ENCODE assay signal across 8 cellular contexts in genomic region chr22:23837911-23838685, GRCh38. TPM values are rescaled to one million over a fixed set of nuclear protein-coding genes. Genes with fewer than 3 reads are reported as not detected.
DNase-seq lines count a peak whose midpoint lies in the region; ATAC-seq, FAIRE-seq and TF ChIP-seq lines count a peak whose summit lies in the region.

No MANE protein-coding gene starts in this region.

- H3K27me3 Mint-ChIP-seq in stimulated activated naive CD8-positive, alpha-beta T cell treated with anti-CD3 and anti-CD28 coated beads, Interleukin-15, Interleukin-2, amounts not matched to agents 100 ng/mL and 50 ng/mL, for 24 hours, result peaks cover 3% of the 10 kb centered on the region

- H3K4me3 ChIP-seq in Peyer's patch, result peak overlapping the region; percentile 43 to 65 (median 55)
- peak overlapping the region; percentile 58 for H3K4me3 ChIP-seq in left ventricle myocardium inferior

- H3K9me3 ChIP-seq in Peyer's patch (no peaks in the 10 kb centered on the region), left ventricle myocardium inferior (replicated peaks) (no peaks in the 10 kb centered on the region)

- H3K36me3 ChIP-seq in Peyer's patch, result peaks cover 0 to 21% (median 0%) of the 10 kb centered on the region in 3 donors
- peaks cover 27% of the 10 kb centered on the region for H3K36me3 ChIP-seq in left ventricle myocardium inferior

- peak overlapping the region; percentile 87 for H3K27ac Mint-ChIP-seq in stimulated activated naive CD8-positive, alpha-beta T cell treated with anti-CD3 and anti-CD28 coated beads, Interleukin-15, Interleukin-2, amounts not matched to agents 100 ng/mL and 50 ng/mL, for 24 hours

- H3K4me1 ChIP-seq in Peyer's patch (peaks cover 0 to 21% (median 12%) of the 10 kb centered on the region in 4 donors), left ventricle myocardium inferior (peaks cover 71% of the 10 kb centered on the region)

- peaks cover 8% of the 10 kb centered on the region for H3K36me3 Mint-ChIP-seq in stimulated activated naive CD8-positive, alpha-beta T cell treated with anti-CD3 and anti-CD28 coated beads, Interleukin-15, Interleukin-2, amounts not matched to agents 100 ng/mL and 50 ng/mL, for 24 hours (ENCODE audit: low read depth)

- ATAC-seq in GM21447 (IDR thresholded peaks at IDR 0.05; ENCODE audit: unreplicated experiment), result peak; percentile 2

- peak; percentile 53 for DNase-seq in CD1c-positive myeloid dendritic cell (ENCODE audit: extremely low spot score)
- DNase-seq in Peyer's patch, result peak in 1 of 3 donors; percentile 54
- DNase-seq in left ventricle myocardium inferior, result no peak
- no peak for DNase-seq in stimulated activated CD4-positive, alpha-beta T cell treated with anti-CD3 and anti-CD28 coated beads, Interleukin-4, amount 100 ng/mL, for 4 hours
- no peak for DNase-seq in LoVo (ENCODE audit: low spot score)
- DNase-seq in GM19239 (ENCODE audit: insufficient read length, low spot score), result no peak

- H3K27ac ChIP-seq in Peyer's patch (peak overlapping the region in 2 of 4 donors; percentile 61 to 85), left ventricle myocardium inferior (replicated peaks) (peak overlapping the region; percentile 96)

- H3K27me3 ChIP-seq in Peyer's patch, result no peaks in the 10 kb centered on the region
- no peaks in the 10 kb centered on the region for H3K27me3 ChIP-seq in left ventricle myocardium inferior (ENCODE audit: low read depth)

- peak overlapping the region; percentile 89 for H3K4me3 Mint-ChIP-seq in stimulated activated naive CD8-positive, alpha-beta T cell treated with anti-CD3 and anti-CD28 coated beads, Interleukin-15, Interleukin-2, amounts not matched to agents 100 ng/mL and 50 ng/mL, for 24 hours

- intact Hi-C loops in left ventricle myocardium inferior (cut with micrococcal nuclease), result no loop called here

- H3K9me3 Mint-ChIP-seq in stimulated activated naive CD8-positive, alpha-beta T cell treated with anti-CD3 and anti-CD28 coated beads, Interleukin-15, Interleukin-2, amounts not matched to agents 100 ng/mL and 50 ng/mL, for 24 hours, result no peaks in the 10 kb centered on the region

- TF ChIP-seq CTCF in Peyer's patch (IDR thresholded peaks at IDR 0.05) (no peak), left ventricle myocardium inferior (IDR thresholded peaks at IDR 0.05; ENCODE audit: borderline replicate concordance) (no peak)

- peaks cover 28% of the 10 kb centered on the region for H3K4me1 Mint-ChIP-seq in stimulated activated naive CD8-positive, alpha-beta T cell treated with anti-CD3 and anti-CD28 coated beads, Interleukin-15, Interleukin-2, amounts not matched to agents 100 ng/mL and 50 ng/mL, for 24 hours (ENCODE audit: low read depth)

- no peak for FAIRE-seq in GM19239 (lab: Jason Lieb, UNC)

- TF ChIP-seq POLR2A in Peyer's patch (IDR thresholded peaks at IDR 0.05), result no peak

RNA-seq across cellular contexts. Expression of gene DERL3, which starts 0.7 kb away (rescaled TPM):
- total RNA-seq in Peyer's patch (10 to 100 TPM in 1 of 4 donors, 1 to 10 TPM in 3; 1.1 to 17.3 (median 3.4) TPM), left ventricle myocardium inferior (2.0 TPM)

RNA-seq across cellular contexts. Expression of gene SLC2A11, which starts 19.6 kb away (rescaled TPM):
- total RNA-seq in Peyer's patch, result 10 to 100 TPM in 3 of 4 donors, 1 to 10 TPM in 1; 8.3 to 16.0 (median 14.8) TPM
- total RNA-seq in left ventricle myocardium inferior, result 22.0 TPM

RNA-seq across cellular contexts. Expression of gene SMARCB1, which starts 51.3 kb away (rescaled TPM):
- total RNA-seq in Peyer's patch (10 to 100 TPM; 45.7 to 94.9 (median 77.0) TPM), left ventricle myocardium inferior (52.0 TPM)

RNA-seq across cellular contexts. Expression of gene MIF, which starts 56.1 kb away (rescaled TPM):
- 100 to 1,000 TPM in 3 of 4 donors, 10 to 100 TPM in 1; 97.9 to 206 (median 151) TPM for total RNA-seq in Peyer's patch
- total RNA-seq in left ventricle myocardium inferior, result 242 TPM
